ENCODE assay signal across 8 cellular contexts in the genomic region with DNA sequence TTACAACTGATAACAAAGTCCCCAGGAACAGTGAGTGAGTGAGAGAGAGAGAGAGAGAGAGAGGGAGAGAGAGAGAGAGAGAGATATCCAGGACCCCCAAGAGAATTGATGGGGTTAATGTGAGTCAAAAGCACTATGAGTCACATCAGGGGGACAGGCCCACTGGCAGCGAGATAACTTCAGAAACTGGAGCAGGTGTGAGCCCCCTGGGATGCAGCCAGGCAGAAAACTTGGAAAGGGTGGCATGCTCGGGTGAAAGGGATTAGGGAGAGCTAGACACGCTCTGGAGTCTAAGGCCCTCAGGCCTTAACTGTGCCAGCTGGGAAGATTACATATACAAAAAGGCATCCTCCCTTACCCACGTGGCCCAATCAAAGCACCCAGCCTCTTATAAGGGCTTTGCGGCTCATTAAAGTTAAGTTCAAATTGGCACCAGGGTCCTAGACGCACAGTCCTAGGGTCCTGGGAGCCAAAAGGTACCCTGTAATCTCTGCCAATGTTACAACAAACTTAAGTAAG. TPM values are rescaled to one million over a fixed set of nuclear protein-coding genes. Genes with fewer than 3 reads are reported as not detected.
DNase-seq lines count a peak whose midpoint lies in the region; ATAC-seq, FAIRE-seq and TF ChIP-seq lines count a peak whose summit lies in the region.

No MANE protein-coding gene starts in this region.

- DNase-seq in BJ (ENCODE audit: low read depth) (peak; percentile 25), OCI-LY7 (ENCODE audit: low spot score) (peak; percentile 37), GM12878 (ENCODE audit: low read depth, low spot score) (no peak), gastrocnemius medialis (peak; percentile 25 to 66), ecto neural progenitor cell (ENCODE audit: low spot score) (no peak)

- SMC1A ChIA-PET in GM12878 (lab: Charles Lee; ENCODE audit: uncharacterized antibody, unreplicated experiment): interaction anchor here (1.1 to 1.7 kb wide), 4 partner anchors 11 to 159 kb away, joined by 3 to 5 read pairs (median 4); a partner anchor contains a TSS

- 29% methylated on average over 6 of the region's 6 CpGs for WGBS in GM12878 (ENCODE audit: insufficient coverage, insufficient replicate concordance, low lambda C conversion rate, missing lambda C conversion rate)

- H3K27ac ChIP-seq in OCI-LY7 (ENCODE audit: low read depth, low read length, poor library complexity, severe bottlenecking) (peak overlapping the region; percentile 28), GM12878 (ENCODE audit: control insufficient read depth, insufficient read depth) (peak overlapping the region; percentile 74), gastrocnemius medialis (peak overlapping the region; percentile 91 to 96 (median 94))

- intact Hi-C loops in OCI-LY7 (cut with micrococcal nuclease; ENCODE audit: unreplicated experiment) (no loop called here), GM12878 (cut with micrococcal nuclease; ENCODE audit: unreplicated experiment) (no loop called here), gastrocnemius medialis (cut with DNase I; ENCODE audit: low total_unique reads) (loop anchor here (2.0 kb wide), 1 partner anchor 167 kb away; a partner anchor contains a TSS)

- RAD21 ChIA-PET in GM12878 (lab: Charles Lee; ENCODE audit: unreplicated experiment): interaction anchor here (1.4 to 2.9 kb wide), 2 partner anchors 9 to 159 kb away, joined by 4 to 18 read pairs; no protein-coding TSS in a partner anchor

- no peaks in the 10 kb centered on the region for H3K9me3 ChIP-seq in OCI-LY7 (ENCODE audit: low read length)
- H3K9me3 ChIP-seq in GM12878 (replicated peaks; ENCODE audit: control insufficient read depth, insufficient read depth, low read length): no peaks in the 10 kb centered on the region; the same call in 2 of the 3 replicates
- no peaks in the 10 kb centered on the region for H3K9me3 ChIP-seq in gastrocnemius medialis

- H3K4me3 ChIP-seq in BJ (ENCODE audit: low read depth, low read length): peak overlapping the region; percentile 84
- H3K4me3 ChIP-seq in OCI-LY7 (ENCODE audit: low read depth, low read length, poor library complexity, severe bottlenecking): peak overlapping the region; percentile 90
- H3K4me3 ChIP-seq in GM12878: peak overlapping the region; percentile 73
- peak overlapping the region; percentile 66 for H3K4me3 ChIP-seq in iPS-11a (ENCODE audit: low read depth, low read length)
- peak overlapping the region; percentile 73 to 85 (median 82) for H3K4me3 ChIP-seq in gastrocnemius medialis

- H3K79me2 ChIP-seq in OCI-LY7 (ENCODE audit: insufficient read depth, low read depth, low read length) (no peaks in the 10 kb centered on the region), GM12878 (ENCODE audit: control insufficient read depth, insufficient read depth, low read length) (peaks cover 21% of the 10 kb centered on the region)

- H3K4me2 ChIP-seq in OCI-LY7 (ENCODE audit: low read length) (peak overlapping the region; percentile 85), GM12878 (ENCODE audit: control insufficient read depth, insufficient read depth) (peak overlapping the region; percentile 72)

- TF ChIP-seq POLR2A in GM12878 (IDR thresholded peaks at IDR 0.05; ENCODE audit: low read depth, low read length): no peak
- peak; percentile 29 to 51 for TF ChIP-seq POLR2A in gastrocnemius medialis (IDR thresholded peaks at IDR 0.05)

- H3K4me1 ChIP-seq in OCI-LY7 (ENCODE audit: insufficient read depth, low read length, poor library complexity, severe bottlenecking): peaks cover 12% of the 10 kb centered on the region
- H3K4me1 ChIP-seq in GM12878 (ENCODE audit: control insufficient read depth, insufficient read depth, low read length): no peaks in the 10 kb centered on the region
- peaks cover 0 to 4% of the 10 kb centered on the region in 2 donors for H3K4me1 ChIP-seq in gastrocnemius medialis

- FAIRE-seq in GM12878 (lab: Jason Lieb, UNC): no peak

- peak overlapping the region; percentile 81 for H3K9ac ChIP-seq in GM12878 (ENCODE audit: control insufficient read depth, insufficient read depth, low read length)

- no peak for TF ChIP-seq RAD21 in GM12878 (IDR thresholded peaks at IDR 0.05; ENCODE audit: insufficient read depth, low read depth, low read length)

- H3K9me2 ChIP-seq in OCI-LY7 (ENCODE audit: insufficient read depth, low read length): no peaks in the 10 kb centered on the region

- in situ Hi-C loops in GM12878 (cut with MboI): no loop called here
- in situ Hi-C loops in gastrocnemius medialis (cut with MboI; ENCODE audit: low sequenced_read_pairs in 4 of 4): no loop called here

- ATAC-seq in GM21528 (IDR thresholded peaks at IDR 0.05; ENCODE audit: low FRiP score, unreplicated experiment) (peak; percentile 5), GM12878 (peak; percentile 50), gastrocnemius medialis (peak; percentile 84 to 88), GM18498 (IDR thresholded peaks at IDR 0.05; ENCODE audit: unreplicated experiment) (no peak)

- POLR2A ChIA-PET in BJ (lab: Charles Lee) (interaction anchor here (0.6 kb wide), 1 partner anchor 42 kb away, joined by 4 read pairs; no protein-coding TSS in a partner anchor), OCI-LY7 (lab: Charles Lee) (interaction anchor here (0.5 kb wide), 1 partner anchor 214 kb away, joined by 5 read pairs; no protein-coding TSS in a partner anchor), GM12878 (lab: Charles Lee) (interaction anchor here (0.6 to 2.4 kb wide), 4 partner anchors 9 to 165 kb away, joined by 3 to 12 read pairs (median 4); a partner anchor contains a TSS)

- peak overlapping the region; percentile 98 for H2AFZ ChIP-seq in OCI-LY7 (ENCODE audit: low read length)
- peak overlapping the region; percentile 48 for H2AFZ ChIP-seq in GM12878 (ENCODE audit: control insufficient read depth, low read depth, low read length)

- BruUV-seq in OCI-LY7 (replicated peaks; lab: Mats Ljungman, UMichigan) (no TSS peak), GM12878 (replicated peaks; lab: Mats Ljungman, UMichigan) (no TSS peak)

- no peak for TF ChIP-seq CTCF in BJ (IDR thresholded peaks at IDR 0.05; ENCODE audit: insufficient read depth, low read depth, low read length)
- no peak for TF ChIP-seq CTCF in OCI-LY7 (conservative IDR thresholded peaks at IDR 0.05; ENCODE audit: low read length)
- TF ChIP-seq CTCF in GM12878 (IDR thresholded peaks at IDR 0.05 in 2 of 3, conservative IDR thresholded peaks at IDR 0.05 in 1 of 3; ENCODE audit: control insufficient read depth in 2 of 3, extremely low read depth in 1 of 3, insufficient read depth in 1 of 3, low read depth in 3 of 3, low read length in 3 of 3): no peak
- no peak for TF ChIP-seq CTCF in gastrocnemius medialis (IDR thresholded peaks at IDR 0.05 in 4 of 5, conservative IDR thresholded peaks at IDR 0.05 in 1 of 5)

- H3K36me3 ChIP-seq in BJ (ENCODE audit: control insufficient read depth, insufficient read depth, low read length) (no peaks in the 10 kb centered on the region), OCI-LY7 (ENCODE audit: insufficient read depth, low read length) (no peaks in the 10 kb centered on the region), GM12878 (ENCODE audit: control insufficient read depth in 2 of 2, insufficient read depth in 2 of 2, low read length in 1 of 2) (no peaks in the 10 kb centered on the region), gastrocnemius medialis (no peaks in the 10 kb centered on the region)

- H3K27me3 ChIP-seq in BJ (ENCODE audit: control insufficient read depth, insufficient read depth, low read length): no peaks in the 10 kb centered on the region
- no peaks in the 10 kb centered on the region for H3K27me3 ChIP-seq in GM12878 (replicated peaks in 1 of 2; ENCODE audit: control insufficient read depth in 2 of 2, insufficient read depth in 2 of 2, low read length in 1 of 2)
- no peaks in the 10 kb centered on the region for H3K27me3 ChIP-seq in gastrocnemius medialis

- no peaks in the 10 kb centered on the region for H4K20me1 ChIP-seq in OCI-LY7 (ENCODE audit: insufficient read depth, low read length)
- H4K20me1 ChIP-seq in GM12878 (ENCODE audit: control insufficient read depth, insufficient read depth): no peaks in the 10 kb centered on the region

- no peak for TF ChIP-seq EP300 in GM12878 (IDR thresholded peaks at IDR 0.05; ENCODE audit: borderline replicate concordance in 1 of 2, control insufficient read depth in 1 of 2, low read depth in 2 of 2, low read length in 2 of 2)

- CTCF ChIA-PET in BJ (lab: Yijun Ruan, JAX) (interaction anchor here (0.8 to 1.3 kb wide), 3 partner anchors 10 to 160 kb away, joined by 3 to 6 read pairs (median 3); no protein-coding TSS in a partner anchor), OCI-LY7 (lab: Charles Lee; ENCODE audit: unreplicated experiment) (no interaction called here), GM12878 (lab: Yijun Ruan, JAX) (interaction anchor here (1.2 to 4.0 kb wide), 2 partner anchors 8 to 160 kb away, joined by 4 to 19 read pairs; no protein-coding TSS in a partner anchor)

RNA-seq across cellular contexts. Expression of a gene that starts 0.8 kb away (rescaled TPM):
- polyA plus RNA-seq in BJ (2011; rRNA removed) (27.7 and 52.8 TPM in 2 replicates), GM12878 (2011; rRNA removed) (42.5 and 57.2 TPM in 2 replicates), GM12878 (2014; fragmentation: Illumina TruSeq; extraction: Trizol) (22.0 and 23.4 TPM in 2 replicates), GM12878 (2014; fragmentation: Nextera tagmentation; extraction: Ambion mirVana) (10 to 100 TPM; 23.7 to 24.5 TPM), GM12878 (2014; rRNA removed) (18.1 and 24.0 TPM in 2 replicates), GM12878 (2016; fragmentation: Nextera tagmentation; extraction: Ambion mirVana) (10 to 100 TPM; 22.8 to 24.5 TPM)
- polyA minus RNA-seq in BJ (2011; rRNA and poly(A)+ RNA removed): 17.8 and 18.5 TPM in 2 replicates
- total RNA-seq in OCI-LY7 (2014; rRNA removed; shearing (Covaris generic)): 9.0 and 10.6 TPM in 2 replicates
- total RNA-seq in OCI-LY7 (2022) (1.9 and 2.1 TPM in 2 replicates), GM12878 (2014; rRNA removed) (21.1 and 22.0 TPM in 2 replicates), GM12878 (2014; rRNA removed; fragmentation: Illumina TruSeq; extraction: Trizol) (19.8 and 21.9 TPM in 2 replicates), GM12878 (2021) (16.9 and 17.4 TPM in 2 replicates), gastrocnemius medialis (10 to 100 TPM; 12.3 to 21.9 (median 20.6) TPM)
- total RNA-seq in GM12878 (2013; cell fraction: nucleolus; rRNA removed): 57.0 and 59.2 TPM in 2 replicates
- 9.7 TPM for polyA plus RNA-seq in GM12878 (2011; ENCODE audit: low read depth)
- 24.0 and 26.0 TPM in 2 replicates for polyA plus RNA-seq in GM12878 (2011; cell fraction: cytosol; rRNA removed)
- polyA plus RNA-seq in GM12878 (2011; cell fraction: nucleus; rRNA removed): 36.2 and 39.5 TPM in 2 replicates
- 12.3 and 15.4 TPM in 2 replicates for polyA plus RNA-seq in GM12878 (2012)
- 22.1 and 25.5 TPM in 2 replicates for polyA minus RNA-seq in GM12878 (2011; rRNA and poly(A)+ RNA removed)
- polyA minus RNA-seq in GM12878 (2011; cell fraction: cytosol; rRNA and poly(A)+ RNA removed): 8.4 and 8.7 TPM in 2 replicates
- 13.7 and 18.1 TPM in 2 replicates for polyA minus RNA-seq in GM12878 (2011; cell fraction: nucleus; rRNA and poly(A)+ RNA removed)

RNA-seq across cellular contexts. Expression of a gene that starts 40.7 kb away (rescaled TPM):
- 46.1 and 76.0 TPM in 2 replicates for polyA plus RNA-seq in BJ (2011; rRNA removed)
- 14.7 and 24.4 TPM in 2 replicates for polyA minus RNA-seq in BJ (2011; rRNA and poly(A)+ RNA removed)
- 46.9 and 75.9 TPM in 2 replicates for total RNA-seq in OCI-LY7 (2014; rRNA removed; shearing (Covaris generic))
- 50.7 and 56.8 TPM in 2 replicates for total RNA-seq in OCI-LY7 (2022)
- total RNA-seq in GM12878 (2013; cell fraction: nucleolus; rRNA removed): 352 and 394 TPM in 2 replicates
- total RNA-seq in GM12878 (2014; rRNA removed): 42.3 and 59.6 TPM in 2 replicates
- 55.9 and 59.3 TPM in 2 replicates for total RNA-seq in GM12878 (2014; rRNA removed; fragmentation: Illumina TruSeq; extraction: Trizol)
- 42.2 and 44.1 TPM in 2 replicates for total RNA-seq in GM12878 (2021)
- polyA plus RNA-seq in GM12878 (2011; ENCODE audit: low read depth): 105 TPM
- polyA plus RNA-seq in GM12878 (2011; rRNA removed): 234 and 346 TPM in 2 replicates
- polyA plus RNA-seq in GM12878 (2011; cell fraction: cytosol; rRNA removed): 83.6 and 114 TPM in 2 replicates
- polyA plus RNA-seq in GM12878 (2011; cell fraction: nucleus; rRNA removed): 314 and 466 TPM in 2 replicates
- 109 and 136 TPM in 2 replicates for polyA plus RNA-seq in GM12878 (2012)
- polyA plus RNA-seq in GM12878 (2014; fragmentation: Illumina TruSeq; extraction: Trizol): 69.0 and 93.5 TPM in 2 replicates
- polyA plus RNA-seq in GM12878 (2014; fragmentation: Nextera tagmentation; extraction: Ambion mirVana): 100 to 1,000 TPM; 155 to 162 TPM
- polyA plus RNA-seq in GM12878 (2014; rRNA removed): 52.0 and 64.9 TPM in 2 replicates
- polyA plus RNA-seq in GM12878 (2016; fragmentation: Nextera tagmentation; extraction: Ambion mirVana): 10 to 100 TPM; 55.0 to 55.6 TPM
- polyA minus RNA-seq in GM12878 (2011; rRNA and poly(A)+ RNA removed): 57.9 and 63.6 TPM in 2 replicates
- 19.1 and 20.5 TPM in 2 replicates for polyA minus RNA-seq in GM12878 (2011; cell fraction: cytosol; rRNA and poly(A)+ RNA removed)
- polyA minus RNA-seq in GM12878 (2011; cell fraction: nucleus; rRNA and poly(A)+ RNA removed): 81.4 and 82.6 TPM in 2 replicates
- total RNA-seq in gastrocnemius medialis: 100 to 1,000 TPM in 1 of 4 donors, 10 to 100 TPM in 3; 46.1 to 122 (median 81.4) TPM

Comparison
In these comparisons a context has a peak if more than half of its experiments do, and no peak if none do; other contexts are left out.
1. DNase-seq: peak in BJ (single experiment), OCI-LY7 (single experiment) and gastrocnemius medialis (2 of 2); none in GM12878 (single experiment) and ecto neural progenitor cell (single experiment).
2. H3K27ac ChIP-seq: peak in every context shown above with its lines; median percentile 94 in gastrocnemius medialis; 74 in GM12878; 28 in OCI-LY7.
3. Peak in every context shown above with its lines, with median percentiles within 50 percentile points of each other: H3K4me3 ChIP-seq.